ENCODE assay signal across 18 cellular contexts in the genomic region with DNA sequence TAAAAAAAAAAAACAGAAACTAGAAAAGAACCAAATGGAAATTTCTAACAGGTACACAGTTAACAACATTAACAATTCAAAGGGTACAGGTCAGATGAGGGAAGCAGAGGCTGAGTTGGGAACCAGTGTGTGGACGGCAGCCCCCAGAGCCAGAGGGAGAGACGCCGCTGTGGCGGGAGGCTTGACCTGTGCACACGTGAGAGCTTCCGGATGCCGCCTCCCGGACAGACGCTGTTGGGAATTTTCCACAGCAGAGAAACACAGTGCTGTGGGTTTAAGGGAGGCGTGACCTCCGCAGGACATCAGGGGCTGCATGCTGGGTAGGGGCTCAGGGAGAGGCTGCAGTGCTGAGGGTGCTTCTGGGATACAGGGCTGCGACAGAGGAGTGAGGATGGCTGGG. TPM values are rescaled to one million over a fixed set of nuclear protein-coding genes. Genes with fewer than 3 reads are reported as not detected.
A peak's percentile ranks its signal among the peaks of the same experiment; 100 is the strongest.
DNase-seq lines count a peak whose midpoint lies in the region; ATAC-seq, FAIRE-seq and TF ChIP-seq lines count a peak whose summit lies in the region.
"Had no signal": no experiment of that assay in that cellular context is flagged by ENCODE, and none has a peak within 500 bp of the region (broad histone marks: within the 10 kb centered on the region; RNA-seq: fewer than 3 reads in every experiment).

No MANE protein-coding gene starts in this region.

- BruUV-seq in HepG2 (replicated peaks; lab: Mats Ljungman, UMichigan), result no TSS peak

- H3K9me3 ChIP-seq in HepG2 (ENCODE audit: low read length), result peaks cover under 1% of the 10 kb centered on the region; the same call in 1 of the 2 replicates
- H3K9me3 ChIP-seq in right lobe of liver, result no peaks in the 10 kb centered on the region
- no peaks in the 10 kb centered on the region for H3K9me3 ChIP-seq in HEK293 (ENCODE audit: control insufficient read depth, insufficient read depth, low read depth, low read length)

- no peak for FAIRE-seq in HepG2 (lab: Jason Lieb, UNC)

- no peaks in the 10 kb centered on the region for H3K4me1 Mint-ChIP-seq in chondrocyte (ENCODE audit: low read depth)

- TF ChIP-seq EP300 in HepG2 (IDR thresholded peaks at IDR 0.05; ENCODE audit: low read depth in 2 of 2, low read length in 2 of 2), result no peak
- TF ChIP-seq EP300 in HepG2 (CRISPR knock-in tag; IDR thresholded peaks at IDR 0.05; ENCODE audit: borderline replicate concordance), result no peak

- in situ Hi-C loops in HepG2 (cut with HindIII; ENCODE audit: extremely low pct_ligation_motif_present, low pct_unique_long_range_greater_than_20kb), result no loop called here

- no peak overlapping the region for H3K4me3 Mint-ChIP-seq in chondrocyte (ENCODE audit: unreplicated experiment)
- H3K4me3 Mint-ChIP-seq: HFFc6 had no signal

- H3K27me3 ChIP-seq in HepG2 (ENCODE audit: control insufficient read depth in 1 of 2, insufficient read depth in 2 of 2, low read length in 2 of 2) (no peaks in the 10 kb centered on the region), right lobe of liver (no peaks in the 10 kb centered on the region)
- H3K27me3 ChIP-seq: SJCRH30 had no signal

- no peaks in the 10 kb centered on the region for H3K9me3 Mint-ChIP-seq in chondrocyte (ENCODE audit: low read depth)

- 92% methylated on average over 10 of the region's 12 CpGs for WGBS in HepG2 (ENCODE audit: low lambda C conversion rate)
- WGBS in right lobe of liver (ENCODE audit: insufficient coverage, low coverage, low lambda C conversion rate, missing lambda C conversion rate), result 85% methylated on average over 4 of the region's 12 CpGs

- H3K4me2 ChIP-seq in HepG2 (ENCODE audit: low read depth, low read length), result no peak overlapping the region
- H3K4me2 ChIP-seq: PC-9 had no signal

- H3K27me3 Mint-ChIP-seq in chondrocyte (ENCODE audit: low read depth), result no peaks in the 10 kb centered on the region

- peak overlapping the region; percentile 5 for H3K27ac Mint-ChIP-seq in chondrocyte (ENCODE audit: unreplicated experiment)
- H3K27ac Mint-ChIP-seq: HFFc6 had no signal

- intact Hi-C loops in HepG2 (cut with micrococcal nuclease; ENCODE audit: unreplicated experiment) (no loop called here), right lobe of liver (cut with DNase I) (loop anchor here in 1 of 2 donors (10.0 kb wide), 1 partner anchor 161 kb away; no protein-coding TSS in a partner anchor)

- CTCF ChIA-PET in HepG2 (lab: Yijun Ruan, JAX; ENCODE audit: low intra/inter-chr PET ratio, low total read pairs), result interaction anchor here (7.5 kb wide), 1 partner anchor 66 kb away, joined by 179 read pairs; no protein-coding TSS in a partner anchor
- CTCF ChIA-PET in HEK293 (lab: Yijun Ruan, JAX), result interaction anchor here (8.0 kb wide), 1 partner anchor 67 kb away, joined by 148 read pairs; no protein-coding TSS in a partner anchor

- TF ChIP-seq RAD21 in HepG2 (CRISPR knock-in tag; IDR thresholded peaks at IDR 0.05), result no peak

- no peak for TF ChIP-seq CTCF in HepG2 (CRISPR knock-in tag; IDR thresholded peaks at IDR 0.05)
- TF ChIP-seq CTCF in right lobe of liver (IDR thresholded peaks at IDR 0.05), result no peak
- no peak for TF ChIP-seq CTCF in HEK293 (tag by site-specific recombination; IDR thresholded peaks at IDR 0.05)
- TF ChIP-seq CTCF in chondrocyte (IDR thresholded peaks at IDR 0.05), result no peak

- H3K36me3 ChIP-seq in HepG2 (replicated peaks in 1 of 2; ENCODE audit: control insufficient read depth in 1 of 2, insufficient read depth in 2 of 2, low read length in 2 of 2) (peaks cover 22 to 42% of the 10 kb centered on the region in 2 experiments), right lobe of liver (peaks cover 0 to 1% (median 0%) of the 10 kb centered on the region in 4 donors), HEK293 (ENCODE audit: control insufficient read depth in 2 of 2, insufficient read depth in 1 of 2, low read length in 2 of 2) (peaks cover 0 to 62% of the 10 kb centered on the region in 2 experiments; a peak in 2 of 3 replicates)

- H3K4me3 ChIP-seq in HepG2 (replicated peaks in 1 of 3; ENCODE audit: insufficient read depth in 1 of 3, low read depth in 2 of 3, low read length in 3 of 3) (no peak overlapping the region), right lobe of liver (no peak overlapping the region), HEK293 (ENCODE audit: low read depth, low read length) (no peak overlapping the region)
- H3K4me3 ChIP-seq: PC-9, SJCRH30 had no signal

- H3K79me2 ChIP-seq in HepG2 (ENCODE audit: insufficient read depth, low read length), result no peaks in the 10 kb centered on the region

- peaks cover 48% of the 10 kb centered on the region for H3K4me1 ChIP-seq in HepG2 (ENCODE audit: insufficient read depth, low read length)
- H3K4me1 ChIP-seq in right lobe of liver, result peaks cover 0 to 17% (median 3%) of the 10 kb centered on the region in 4 donors
- no peaks in the 10 kb centered on the region for H3K4me1 ChIP-seq in HEK293 (ENCODE audit: control insufficient read depth, insufficient read depth, low read length)

- DNase-seq in HepG2 (ENCODE audit: low spot score) (no peak), right lobe of liver (no peak), chondrocyte (ENCODE audit: low spot score) (no peak), NCI-H1694 (lab: John Stamatoyannopoulos, UW) (no peak)
- no peak for DNase-seq in stimulated activated CD4-positive, alpha-beta T cell treated with anti-CD3 and anti-CD28 coated beads, Interleukin-4, amount 100 ng/mL, for 1 hour
- DNase-seq: COR-L47, DMS153, GDM1, HFFc6, NCI-H1417 treated with DMSO at 0.1 percent for 48 hours, NCI-H2029, NCI-H2171, NCI-H526, PC-9, SJCRH30 had no signal

- H3K36me3 Mint-ChIP-seq in chondrocyte (ENCODE audit: low read depth), result peaks cover 10% of the 10 kb centered on the region

- POLR2A ChIA-PET in HepG2 (lab: Yijun Ruan, JAX), result interaction anchor here (1.5 to 5.7 kb wide), 2 partner anchors 52 to 65 kb away, joined by 3 to 45 read pairs; no protein-coding TSS in a partner anchor
- POLR2A ChIA-PET in HEK293 (lab: Yijun Ruan, JAX), result no interaction called here

- H3K27ac ChIP-seq in HepG2 (ENCODE audit: extremely low read length, insufficient read depth, low read length) (no peak overlapping the region), right lobe of liver (no peak overlapping the region), HEK293 (ENCODE audit: extremely low read depth, low read depth, low read length) (no peak overlapping the region)
- H3K27ac ChIP-seq: C4-2B, PC-9, SJCRH30 had no signal

- TF ChIP-seq POLR2A in HepG2 (IDR thresholded peaks at IDR 0.05; ENCODE audit: insufficient read depth in 1 of 2, low read depth in 2 of 2, low read length in 2 of 2), result no peak
- TF ChIP-seq POLR2A in right lobe of liver (IDR thresholded peaks at IDR 0.05), result no peak

- no peak overlapping the region for H3K9ac ChIP-seq in HepG2 (ENCODE audit: insufficient read depth, low read depth, low read length)

- no peaks in the 10 kb centered on the region for H4K20me1 ChIP-seq in HepG2 (ENCODE audit: insufficient read depth, low read length)

- ATAC-seq in HepG2, result no peak
- ATAC-seq in right lobe of liver, result no peak
- ATAC-seq in HG02798 (IDR thresholded peaks at IDR 0.05; ENCODE audit: poor library complexity, unreplicated experiment), result no peak

- no peak overlapping the region for H2AFZ ChIP-seq in HepG2 (ENCODE audit: low read length)
- H2AFZ ChIP-seq: PC-9 had no signal

RNA-seq across cellular contexts. Expression of gene TACC3, which starts 22.2 kb away (rescaled TPM):
- 21.2 and 35.4 TPM in 2 replicates for total RNA-seq in HepG2 (2016; rRNA removed; fragmentation: Illumina TruSeq; extraction: Trizol)
- total RNA-seq in HepG2 (2016; cell fraction: cytosol; rRNA removed; fragmentation: Illumina TruSeq; extraction: Trizol; ENCODE audit: low read depth), result 9.8 and 10.0 TPM in 2 replicates
- 23.8 and 32.4 TPM in 2 replicates for total RNA-seq in HepG2 (2016; cell fraction: insoluble cytoplasmic fraction; rRNA removed; fragmentation: Illumina TruSeq; extraction: Trizol)
- total RNA-seq in HepG2 (2016; cell fraction: membrane; rRNA removed; fragmentation: Illumina TruSeq; extraction: Trizol), result 15.9 and 17.1 TPM in 2 replicates
- 24.3 and 29.3 TPM in 2 replicates for total RNA-seq in HepG2 (2016; cell fraction: nucleus; rRNA removed; fragmentation: Illumina TruSeq; extraction: Trizol)
- 15.7 and 20.3 TPM in 2 replicates for polyA plus RNA-seq in HepG2 (2011; rRNA removed)
- 8.7 and 16.8 TPM in 2 replicates for polyA plus RNA-seq in HepG2 (2011; cell fraction: cytosol; rRNA removed)
- polyA plus RNA-seq in HepG2 (2011; cell fraction: nucleus; rRNA removed), result 68.2 and 101 TPM in 2 replicates
- 16.3 and 27.3 TPM in 2 replicates for polyA plus RNA-seq in HepG2 (2012)
- polyA plus RNA-seq in HepG2 (2016; cell fraction: cytosol; fragmentation: Illumina TruSeq; extraction: Trizol; ENCODE audit: low read depth), result 5.5 and 6.4 TPM in 2 replicates
- 59.5 and 79.8 TPM in 2 replicates for polyA plus RNA-seq in HepG2 (2016; cell fraction: insoluble cytoplasmic fraction; fragmentation: Illumina TruSeq; extraction: Trizol; ENCODE audit: low read depth)
- 10.8 and 13.8 TPM in 2 replicates for polyA plus RNA-seq in HepG2 (2016; cell fraction: membrane; fragmentation: Illumina TruSeq; extraction: Trizol; ENCODE audit: low read depth)
- polyA plus RNA-seq in HepG2 (2016; cell fraction: nucleus; fragmentation: Illumina TruSeq; extraction: Trizol; ENCODE audit: insufficient read depth, low read depth), result 133 and 138 TPM in 2 replicates
- polyA minus RNA-seq in HepG2 (2011; rRNA and poly(A)+ RNA removed; ENCODE audit: low replicate concordance), result 12.7 and 22.2 TPM in 2 replicates
- polyA minus RNA-seq in HepG2 (2011; cell fraction: cytosol; rRNA and poly(A)+ RNA removed), result 7.4 and 8.9 TPM in 2 replicates
- polyA minus RNA-seq in HepG2 (2011; cell fraction: nucleus; rRNA and poly(A)+ RNA removed), result 10.9 and 13.8 TPM in 2 replicates
- total RNA-seq in right lobe of liver, result 1 to 10 TPM; 2.2 to 5.7 (median 4.8) TPM
- total RNA-seq in chondrocyte, result 15.9 to 20.9 TPM (median 19.3 TPM) in 3 replicates

RNA-seq across cellular contexts. Expression of gene TMEM129, which starts 22.4 kb away (rescaled TPM):
- total RNA-seq in HepG2 (2016; rRNA removed; fragmentation: Illumina TruSeq; extraction: Trizol) (15.5 and 25.8 TPM in 2 replicates), right lobe of liver (10 to 100 TPM; 13.8 to 51.0 (median 25.4) TPM), chondrocyte (37.0 to 56.2 TPM (median 43.0 TPM) in 3 replicates)
- total RNA-seq in HepG2 (2016; cell fraction: cytosol; rRNA removed; fragmentation: Illumina TruSeq; extraction: Trizol; ENCODE audit: low read depth), result 9.2 and 12.7 TPM in 2 replicates
- total RNA-seq in HepG2 (2016; cell fraction: insoluble cytoplasmic fraction; rRNA removed; fragmentation: Illumina TruSeq; extraction: Trizol), result 14.4 and 26.2 TPM in 2 replicates
- 28.5 and 34.5 TPM in 2 replicates for total RNA-seq in HepG2 (2016; cell fraction: membrane; rRNA removed; fragmentation: Illumina TruSeq; extraction: Trizol)
- 20.4 and 23.0 TPM in 2 replicates for total RNA-seq in HepG2 (2016; cell fraction: nucleus; rRNA removed; fragmentation: Illumina TruSeq; extraction: Trizol)
- polyA plus RNA-seq in HepG2 (2011; rRNA removed), result 19.0 and 36.1 TPM in 2 replicates
- 18.9 and 32.3 TPM in 2 replicates for polyA plus RNA-seq in HepG2 (2011; cell fraction: cytosol; rRNA removed)
- 79.1 and 84.6 TPM in 2 replicates for polyA plus RNA-seq in HepG2 (2011; cell fraction: nucleus; rRNA removed)
- 16.1 and 20.7 TPM in 2 replicates for polyA plus RNA-seq in HepG2 (2012)
- 9.4 and 10.4 TPM in 2 replicates for polyA plus RNA-seq in HepG2 (2016; cell fraction: cytosol; fragmentation: Illumina TruSeq; extraction: Trizol; ENCODE audit: low read depth)
- polyA plus RNA-seq in HepG2 (2016; cell fraction: insoluble cytoplasmic fraction; fragmentation: Illumina TruSeq; extraction: Trizol; ENCODE audit: low read depth), result 14.1 and 16.2 TPM in 2 replicates
- 21.6 and 23.3 TPM in 2 replicates for polyA plus RNA-seq in HepG2 (2016; cell fraction: membrane; fragmentation: Illumina TruSeq; extraction: Trizol; ENCODE audit: low read depth)
- polyA plus RNA-seq in HepG2 (2016; cell fraction: nucleus; fragmentation: Illumina TruSeq; extraction: Trizol; ENCODE audit: insufficient read depth, low read depth), result 36.1 and 41.5 TPM in 2 replicates
- polyA minus RNA-seq in HepG2 (2011; rRNA and poly(A)+ RNA removed; ENCODE audit: low replicate concordance), result 7.1 and 61.3 TPM in 2 replicates
- 18.8 and 21.5 TPM in 2 replicates for polyA minus RNA-seq in HepG2 (2011; cell fraction: cytosol; rRNA and poly(A)+ RNA removed)
- polyA minus RNA-seq in HepG2 (2011; cell fraction: nucleus; rRNA and poly(A)+ RNA removed), result 6.4 and 8.5 TPM in 2 replicates

RNA-seq across cellular contexts. Expression of gene SLBP, which starts 31.4 kb away (rescaled TPM):
- total RNA-seq in HepG2 (2016; rRNA removed; fragmentation: Illumina TruSeq; extraction: Trizol) (104 and 131 TPM in 2 replicates), right lobe of liver (10 to 100 TPM; 13.1 to 30.8 (median 14.7) TPM), chondrocyte (47.0 to 48.7 TPM (median 47.5 TPM) in 3 replicates)
- total RNA-seq in HepG2 (2016; cell fraction: cytosol; rRNA removed; fragmentation: Illumina TruSeq; extraction: Trizol; ENCODE audit: low read depth), result 19.5 and 20.5 TPM in 2 replicates
- total RNA-seq in HepG2 (2016; cell fraction: insoluble cytoplasmic fraction; rRNA removed; fragmentation: Illumina TruSeq; extraction: Trizol), result 103 and 128 TPM in 2 replicates
- total RNA-seq in HepG2 (2016; cell fraction: membrane; rRNA removed; fragmentation: Illumina TruSeq; extraction: Trizol), result 43.3 and 44.2 TPM in 2 replicates
- 39.3 and 41.5 TPM in 2 replicates for total RNA-seq in HepG2 (2016; cell fraction: nucleus; rRNA removed; fragmentation: Illumina TruSeq; extraction: Trizol)
- 29.8 and 43.9 TPM in 2 replicates for polyA plus RNA-seq in HepG2 (2011; rRNA removed)
- polyA plus RNA-seq in HepG2 (2011; cell fraction: cytosol; rRNA removed), result 22.0 and 30.6 TPM in 2 replicates
- polyA plus RNA-seq in HepG2 (2011; cell fraction: nucleus; rRNA removed), result 12.8 and 13.8 TPM in 2 replicates
- 30.0 and 43.7 TPM in 2 replicates for polyA plus RNA-seq in HepG2 (2012)
- 10.3 and 11.7 TPM in 2 replicates for polyA plus RNA-seq in HepG2 (2016; cell fraction: cytosol; fragmentation: Illumina TruSeq; extraction: Trizol; ENCODE audit: low read depth)
- 140 and 142 TPM in 2 replicates for polyA plus RNA-seq in HepG2 (2016; cell fraction: insoluble cytoplasmic fraction; fragmentation: Illumina TruSeq; extraction: Trizol; ENCODE audit: low read depth)
- polyA plus RNA-seq in HepG2 (2016; cell fraction: membrane; fragmentation: Illumina TruSeq; extraction: Trizol; ENCODE audit: low read depth), result 24.5 and 24.6 TPM in 2 replicates
- polyA plus RNA-seq in HepG2 (2016; cell fraction: nucleus; fragmentation: Illumina TruSeq; extraction: Trizol; ENCODE audit: insufficient read depth, low read depth), result 69.4 and 73.3 TPM in 2 replicates
- polyA minus RNA-seq in HepG2 (2011; rRNA and poly(A)+ RNA removed; ENCODE audit: low replicate concordance), result 12.5 and 24.7 TPM in 2 replicates
- polyA minus RNA-seq in HepG2 (2011; cell fraction: cytosol; rRNA and poly(A)+ RNA removed), result 19.7 and 22.7 TPM in 2 replicates
- polyA minus RNA-seq in HepG2 (2011; cell fraction: nucleus; rRNA and poly(A)+ RNA removed), result 10.8 and 13.7 TPM in 2 replicates

RNA-seq across cellular contexts. Expression of gene FGFR3, which starts 49.5 kb away (rescaled TPM):
- total RNA-seq in HepG2 (2016; rRNA removed; fragmentation: Illumina TruSeq; extraction: Trizol) (40.2 and 103 TPM in 2 replicates), right lobe of liver (10 to 100 TPM; 14.3 to 30.0 (median 25.7) TPM), chondrocyte (1.3 to 4.3 TPM (median 3.4 TPM) in 3 replicates)
- 18.3 and 22.4 TPM in 2 replicates for total RNA-seq in HepG2 (2016; cell fraction: cytosol; rRNA removed; fragmentation: Illumina TruSeq; extraction: Trizol; ENCODE audit: low read depth)
- 38.7 and 106 TPM in 2 replicates for total RNA-seq in HepG2 (2016; cell fraction: insoluble cytoplasmic fraction; rRNA removed; fragmentation: Illumina TruSeq; extraction: Trizol)
- total RNA-seq in HepG2 (2016; cell fraction: membrane; rRNA removed; fragmentation: Illumina TruSeq; extraction: Trizol), result 39.4 and 45.4 TPM in 2 replicates
- 114 and 144 TPM in 2 replicates for total RNA-seq in HepG2 (2016; cell fraction: nucleus; rRNA removed; fragmentation: Illumina TruSeq; extraction: Trizol)
- polyA plus RNA-seq in HepG2 (2011; rRNA removed), result 109 and 159 TPM in 2 replicates
- 87.8 and 132 TPM in 2 replicates for polyA plus RNA-seq in HepG2 (2011; cell fraction: cytosol; rRNA removed)
- polyA plus RNA-seq in HepG2 (2011; cell fraction: nucleus; rRNA removed), result 914 and 1,354 TPM in 2 replicates
- polyA plus RNA-seq in HepG2 (2012), result 127 and 140 TPM in 2 replicates
- 6.7 and 7.6 TPM in 2 replicates for polyA plus RNA-seq in HepG2 (2016; cell fraction: cytosol; fragmentation: Illumina TruSeq; extraction: Trizol; ENCODE audit: low read depth)
- polyA plus RNA-seq in HepG2 (2016; cell fraction: insoluble cytoplasmic fraction; fragmentation: Illumina TruSeq; extraction: Trizol; ENCODE audit: low read depth), result 36.5 and 42.1 TPM in 2 replicates
- polyA plus RNA-seq in HepG2 (2016; cell fraction: membrane; fragmentation: Illumina TruSeq; extraction: Trizol; ENCODE audit: low read depth), result 24.3 and 24.6 TPM in 2 replicates
- 393 and 407 TPM in 2 replicates for polyA plus RNA-seq in HepG2 (2016; cell fraction: nucleus; fragmentation: Illumina TruSeq; extraction: Trizol; ENCODE audit: insufficient read depth, low read depth)
- 7.3 and 222 TPM in 2 replicates for polyA minus RNA-seq in HepG2 (2011; rRNA and poly(A)+ RNA removed; ENCODE audit: low replicate concordance)
- 97.8 and 100 TPM in 2 replicates for polyA minus RNA-seq in HepG2 (2011; cell fraction: cytosol; rRNA and poly(A)+ RNA removed)
- polyA minus RNA-seq in HepG2 (2011; cell fraction: nucleus; rRNA and poly(A)+ RNA removed), result 130 and 153 TPM in 2 replicates

RNA-seq across cellular contexts. Expression of gene FAM53A, which starts 59.4 kb away (rescaled TPM):
- total RNA-seq in HepG2 (2016; rRNA removed; fragmentation: Illumina TruSeq; extraction: Trizol), result 0.62 and 1.1 TPM in 2 replicates
- total RNA-seq in HepG2 (2016; cell fraction: cytosol; rRNA removed; fragmentation: Illumina TruSeq; extraction: Trizol; ENCODE audit: low read depth), result 1.9 TPM in 1 of 2 replicates, not detected in the other
- 0.22 and 0.56 TPM in 2 replicates for total RNA-seq in HepG2 (2016; cell fraction: insoluble cytoplasmic fraction; rRNA removed; fragmentation: Illumina TruSeq; extraction: Trizol)
- 0.83 and 1.1 TPM in 2 replicates for total RNA-seq in HepG2 (2016; cell fraction: membrane; rRNA removed; fragmentation: Illumina TruSeq; extraction: Trizol)
- 0.43 and 0.44 TPM in 2 replicates for total RNA-seq in HepG2 (2016; cell fraction: nucleus; rRNA removed; fragmentation: Illumina TruSeq; extraction: Trizol)
- polyA plus RNA-seq in HepG2 (2011; rRNA removed), result 0.46 and 0.48 TPM in 2 replicates
- 0.33 and 0.60 TPM in 2 replicates for polyA plus RNA-seq in HepG2 (2011; cell fraction: cytosol; rRNA removed)
- 0.69 and 0.85 TPM in 2 replicates for polyA plus RNA-seq in HepG2 (2011; cell fraction: nucleus; rRNA removed)
- polyA plus RNA-seq in HepG2 (2012), result 0.20 and 0.35 TPM in 2 replicates
- 0.21 and 0.32 TPM in 2 replicates for polyA plus RNA-seq in HepG2 (2016; cell fraction: cytosol; fragmentation: Illumina TruSeq; extraction: Trizol; ENCODE audit: low read depth)
- polyA plus RNA-seq in HepG2 (2016; cell fraction: insoluble cytoplasmic fraction; fragmentation: Illumina TruSeq; extraction: Trizol; ENCODE audit: low read depth), result 0.46 and 0.47 TPM in 2 replicates
- polyA plus RNA-seq in HepG2 (2016; cell fraction: membrane; fragmentation: Illumina TruSeq; extraction: Trizol; ENCODE audit: low read depth), result 0.26 and 0.55 TPM in 2 replicates
- polyA plus RNA-seq in HepG2 (2016; cell fraction: nucleus; fragmentation: Illumina TruSeq; extraction: Trizol; ENCODE audit: insufficient read depth, low read depth), result 0.53 and 0.70 TPM in 2 replicates
- polyA minus RNA-seq in HepG2 (2011; rRNA and poly(A)+ RNA removed; ENCODE audit: low replicate concordance), result 0.62 and 1.6 TPM in 2 replicates
- not detected in 2 replicates for polyA minus RNA-seq in HepG2 (2011; cell fraction: cytosol; rRNA and poly(A)+ RNA removed)
- polyA minus RNA-seq in HepG2 (2011; cell fraction: nucleus; rRNA and poly(A)+ RNA removed), result 0.13 and 0.50 TPM in 2 replicates
- 1 to 10 TPM in 2 of 6 experiments, under 1 TPM in 4; 0.56 to 3.5 (median 0.74) TPM for total RNA-seq in right lobe of liver
- 6.9 to 8.0 TPM (median 7.3 TPM) in 3 replicates for total RNA-seq in chondrocyte
